21 cellular contexts compared by ENCODE assay signal in genomic region chr1:112092656-112093371, GRCh38.
DNase-seq lines count a peak whose midpoint lies in the region; ATAC-seq and TF ChIP-seq lines count a peak whose summit lies in the region.
"Had no signal": no experiment of that assay in that cellular context is flagged by ENCODE, and none has a peak within 500 bp of the region (broad histone marks: within the 10 kb centered on the region; RNA-seq: fewer than 3 reads in every experiment).

No MANE protein-coding gene starts in this region.

- H4K8ac ChIP-seq in trophoblast cell (ENCODE audit: low read depth, low read length) = no peak overlapping the region

- H3K27ac ChIP-seq in iPS-20b (ENCODE audit: low read length) (no peak overlapping the region), trophoblast cell (ENCODE audit: low read depth, low read length) (no peak overlapping the region)
- H3K27ac ChIP-seq: C4-2B had no signal

- H3K9ac ChIP-seq in iPS-20b (ENCODE audit: low read depth, low read length) (peak overlapping the region; percentile 12; the same call in 1 of the 2 replicates), trophoblast cell (ENCODE audit: low read length) (no peak overlapping the region)
- H3K9ac ChIP-seq: SK-N-SH had no signal

- H3K36me3 ChIP-seq in H7 (replicated peaks; ENCODE audit: control insufficient read depth, insufficient read depth, low read length) (no peaks in the 10 kb centered on the region), iPS-20b (ENCODE audit: insufficient read depth, low read depth, low read length) (no peaks in the 10 kb centered on the region), trophoblast cell (ENCODE audit: control insufficient read depth in 1 of 2, insufficient read depth in 2 of 2, low read length in 2 of 2) (no peaks in the 10 kb centered on the region)

- H3K23ac ChIP-seq in trophoblast cell (ENCODE audit: low read length) = no peak overlapping the region

- H2BK12ac ChIP-seq in trophoblast cell (ENCODE audit: low read length) = no peak overlapping the region

- H3K79me2 ChIP-seq in trophoblast cell (ENCODE audit: control insufficient read depth, insufficient read depth, low read length, poor library complexity) = no peaks in the 10 kb centered on the region

- no peak overlapping the region for H3K14ac ChIP-seq in trophoblast cell (ENCODE audit: low read length)

- no peak overlapping the region for H2BK120ac ChIP-seq in trophoblast cell (ENCODE audit: insufficient read depth, low read length, poor library complexity)

- peak; percentile 9 for DNase-seq in H7
- DNase-seq in WTC11 (ENCODE audit: low spot score) = peak; percentile 23
- DNase-seq in osteocyte (ENCODE audit: extremely low spot score, unreplicated experiment) = peak; percentile 68
- DNase-seq in activated T-helper 1 cell treated with anti-CD3 and anti-CD28 coated beads, Interleukin-12 subunit alpha, Interleukin-12 subunit beta, Interleukin-2, Interleukin-4 antibody, amounts not matched to agents 30 ng/mL and 10 ng/mL and 1 ng/mL, durations not matched to agents 14 hours and 24 hours and 36 hours (ENCODE audit: low spot score) = no peak
- DNase-seq in trophoblast cell = no peak
- no peak for DNase-seq in CD1c-positive myeloid dendritic cell (ENCODE audit: extremely low spot score)
- DNase-seq: DMS53, KBM-7, MV-4-11, NCI-H1105, NCI-H146, NCI-H1930, NCI-H2107, NCI-H524, NCI-H748 treated with DMSO at 0.1 percent for 48 hours, PC-3, SK-N-SH, SW 1271 had no signal

- H3K27me3 Mint-ChIP-seq in WTC11 (ENCODE audit: low read depth) (no peaks in the 10 kb centered on the region), osteocyte (ENCODE audit: unreplicated experiment) (peaks cover 5% of the 10 kb centered on the region)
- peaks cover 2% of the 10 kb centered on the region for H3K27me3 Mint-ChIP-seq in activated T-helper 1 cell treated with anti-CD3 and anti-CD28 coated beads, Interleukin-12 subunit alpha, Interleukin-12 subunit beta, Interleukin-2, Interleukin-4 antibody, amounts not matched to agents 30 ng/mL and 10 ng/mL and 1 ng/mL, durations not matched to agents 14 hours and 24 hours and 36 hours (ENCODE audit: insufficient read depth)

- H3K4me3 ChIP-seq in H7 (ENCODE audit: insufficient read depth, low read depth, low read length) (no peak overlapping the region), iPS-20b (ENCODE audit: low read length) (peak overlapping the region; percentile 34; the same call in 1 of the 2 replicates), trophoblast cell (ENCODE audit: low read depth, low read length) (no peak overlapping the region)

- POLR2A ChIA-PET in WTC11 (lab: Charles Lee) = no interaction called here

- CTCF ChIA-PET in WTC11 (lab: Charles Lee) = interaction anchor here (0.6 to 1.2 kb wide), 3 partner anchors 205 to 623 kb away, joined by 3 to 4 read pairs (median 3); no protein-coding TSS in a partner anchor

- H2AFZ ChIP-seq in trophoblast cell (ENCODE audit: insufficient read depth, low read length, poor library complexity) = no peak overlapping the region

- H3K79me1 ChIP-seq in trophoblast cell (ENCODE audit: low read length) = no peaks in the 10 kb centered on the region

- intact Hi-C loops in activated T-helper 1 cell treated with anti-CD3 and anti-CD28 coated beads, Interleukin-12 subunit alpha, Interleukin-12 subunit beta, Interleukin-2, Interleukin-4 antibody, amounts not matched to agents 30 ng/mL and 10 ng/mL and 1 ng/mL, durations not matched to agents 14 hours and 24 hours and 36 hours (cut with micrococcal nuclease) = no loop called here

- H4K12ac ChIP-seq in trophoblast cell (ENCODE audit: low read depth, low read length) = no peak overlapping the region

- H3K4me3 Mint-ChIP-seq in WTC11 (0 out of 2 replicates have a peak overlapping the region, but pooled peaks have one; percentile 4), osteocyte (ENCODE audit: unreplicated experiment) (no peak overlapping the region)
- H3K4me3 Mint-ChIP-seq in activated T-helper 1 cell treated with anti-CD3 and anti-CD28 coated beads, Interleukin-12 subunit alpha, Interleukin-12 subunit beta, Interleukin-2, Interleukin-4 antibody, amounts not matched to agents 30 ng/mL and 10 ng/mL and 1 ng/mL, durations not matched to agents 14 hours and 24 hours and 36 hours = no peak overlapping the region
- H3K4me3 Mint-ChIP-seq: B cell had no signal

- H3K9me3 Mint-ChIP-seq in WTC11 (peaks cover 24% of the 10 kb centered on the region), osteocyte (ENCODE audit: unreplicated experiment) (peaks cover 4% of the 10 kb centered on the region)
- H3K9me3 Mint-ChIP-seq in activated T-helper 1 cell treated with anti-CD3 and anti-CD28 coated beads, Interleukin-12 subunit alpha, Interleukin-12 subunit beta, Interleukin-2, Interleukin-4 antibody, amounts not matched to agents 30 ng/mL and 10 ng/mL and 1 ng/mL, durations not matched to agents 14 hours and 24 hours and 36 hours = peaks cover 3% of the 10 kb centered on the region

- H3K4me1 Mint-ChIP-seq in WTC11 = peaks cover 30% of the 10 kb centered on the region
- H3K4me1 Mint-ChIP-seq in osteocyte (ENCODE audit: unreplicated experiment) = no peaks in the 10 kb centered on the region
- no peaks in the 10 kb centered on the region for H3K4me1 Mint-ChIP-seq in activated T-helper 1 cell treated with anti-CD3 and anti-CD28 coated beads, Interleukin-12 subunit alpha, Interleukin-12 subunit beta, Interleukin-2, Interleukin-4 antibody, amounts not matched to agents 30 ng/mL and 10 ng/mL and 1 ng/mL, durations not matched to agents 14 hours and 24 hours and 36 hours (ENCODE audit: low read depth)
- H3K4me1 Mint-ChIP-seq: B cell had no signal

- H3K4me2 ChIP-seq in trophoblast cell (ENCODE audit: low read length) = no peak overlapping the region
- H3K4me2 ChIP-seq: SK-N-SH had no signal

- no peak overlapping the region for H3K18ac ChIP-seq in trophoblast cell (ENCODE audit: low read length)

- H4K91ac ChIP-seq in trophoblast cell (ENCODE audit: low read depth, low read length) = no peak overlapping the region

- H3K9me3 ChIP-seq in iPS-20b (ENCODE audit: insufficient read depth, low read depth, low read length) = no peaks in the 10 kb centered on the region
- H3K9me3 ChIP-seq in trophoblast cell (ENCODE audit: insufficient read depth, low read depth, low read length) = no peaks in the 10 kb centered on the region
- H3K9me3 ChIP-seq: SK-N-SH had no signal

- no CpG with 5 or more reads among the region's 7 CpGs for WGBS in trophoblast cell (ENCODE audit: extremely low coverage, insufficient coverage, insufficient read length)

- H3K27me3 ChIP-seq in H7 (ENCODE audit: control insufficient read depth, insufficient read depth, low read length) (no peaks in the 10 kb centered on the region), iPS-20b (ENCODE audit: insufficient read depth, low read length) (no peaks in the 10 kb centered on the region), trophoblast cell (ENCODE audit: insufficient read depth, low read length) (no peaks in the 10 kb centered on the region)

- TF ChIP-seq CTCF in WTC11 (IDR thresholded peaks at IDR 0.05) (no peak), osteocyte (IDR thresholded peaks at IDR 0.05) (no peak)

- H3K4me1 ChIP-seq in iPS-20b (ENCODE audit: insufficient read depth, low read length) = peaks cover 16% of the 10 kb centered on the region; the same call in 1 of the 2 replicates
- no peaks in the 10 kb centered on the region for H3K4me1 ChIP-seq in trophoblast cell (ENCODE audit: control insufficient read depth in 1 of 2, insufficient read depth in 2 of 2, low read length in 2 of 2)

- no peak overlapping the region for H2BK5ac ChIP-seq in trophoblast cell (ENCODE audit: low read depth, low read length, poor library complexity)

- no peak overlapping the region for H2AK5ac ChIP-seq in trophoblast cell (ENCODE audit: low read length)

- H3K27ac Mint-ChIP-seq in WTC11 = peak overlapping the region; percentile 38; the same call in 1 of the 2 replicates
- no peak overlapping the region for H3K27ac Mint-ChIP-seq in osteocyte (ENCODE audit: unreplicated experiment)
- no peak overlapping the region for H3K27ac Mint-ChIP-seq in activated T-helper 1 cell treated with anti-CD3 and anti-CD28 coated beads, Interleukin-12 subunit alpha, Interleukin-12 subunit beta, Interleukin-2, Interleukin-4 antibody, amounts not matched to agents 30 ng/mL and 10 ng/mL and 1 ng/mL, durations not matched to agents 14 hours and 24 hours and 36 hours
- H3K27ac Mint-ChIP-seq: B cell had no signal

- H3K36me3 Mint-ChIP-seq in WTC11 = no peaks in the 10 kb centered on the region
- no peaks in the 10 kb centered on the region for H3K36me3 Mint-ChIP-seq in osteocyte (ENCODE audit: unreplicated experiment)
- no peaks in the 10 kb centered on the region for H3K36me3 Mint-ChIP-seq in activated T-helper 1 cell treated with anti-CD3 and anti-CD28 coated beads, Interleukin-12 subunit alpha, Interleukin-12 subunit beta, Interleukin-2, Interleukin-4 antibody, amounts not matched to agents 30 ng/mL and 10 ng/mL and 1 ng/mL, durations not matched to agents 14 hours and 24 hours and 36 hours (ENCODE audit: low read depth)

- no peak overlapping the region for H3K4ac ChIP-seq in trophoblast cell (ENCODE audit: low read depth, low read length)

- ATAC-seq in WTC11 = peak; percentile 72
- ATAC-seq: PC-3 had no signal

TF ChIP-seq in WTC11, 78 proteins besides CTCF, POLR2A, EP300 and RAD21 (continues in another document):
- TF ChIP-seq IRF1 (CRISPR knock-in tag; IDR thresholded peaks at IDR 0.05) = no peak
- TF ChIP-seq, protein P1, sequence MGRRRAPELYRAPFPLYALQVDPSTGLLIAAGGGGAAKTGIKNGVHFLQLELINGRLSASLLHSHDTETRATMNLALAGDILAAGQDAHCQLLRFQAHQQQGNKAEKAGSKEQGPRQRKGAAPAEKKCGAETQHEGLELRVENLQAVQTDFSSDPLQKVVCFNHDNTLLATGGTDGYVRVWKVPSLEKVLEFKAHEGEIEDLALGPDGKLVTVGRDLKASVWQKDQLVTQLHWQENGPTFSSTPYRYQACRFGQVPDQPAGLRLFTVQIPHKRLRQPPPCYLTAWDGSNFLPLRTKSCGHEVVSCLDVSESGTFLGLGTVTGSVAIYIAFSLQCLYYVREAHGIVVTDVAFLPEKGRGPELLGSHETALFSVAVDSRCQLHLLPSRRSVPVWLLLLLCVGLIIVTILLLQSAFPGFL (CRISPR knock-in tag; IDR thresholded peaks at IDR 0.05; ENCODE audit: borderline replicate concordance) = no peak
- no peak for TF ChIP-seq OVOL2 (CRISPR knock-in tag; IDR thresholded peaks at IDR 0.05; ENCODE audit: borderline replicate concordance)
- TF ChIP-seq CREM (CRISPR knock-in tag; IDR thresholded peaks at IDR 0.05) = no peak
- no peak for TF ChIP-seq MAX (CRISPR knock-in tag; IDR thresholded peaks at IDR 0.05)

Comparison
In these comparisons a context has a peak if more than half of its experiments do, and no peak if none do; other contexts are left out.
1. DNase-seq: peak in H7 (single experiment), WTC11 (single experiment) and osteocyte (single experiment); none in activated T-helper 1 cell treated with anti-CD3 and anti-CD28 coated beads, Interleukin-12 subunit alpha, Interleukin-12 subunit beta, Interleukin-2, Interleukin-4 antibody, amounts not matched to agents 30 ng/mL and 10 ng/mL and 1 ng/mL, durations not matched to agents 14 hours and 24 hours and 36 hours (single experiment), trophoblast cell (0 of 2) and CD1c-positive myeloid dendritic cell (single experiment).